In the genomic region with DNA sequence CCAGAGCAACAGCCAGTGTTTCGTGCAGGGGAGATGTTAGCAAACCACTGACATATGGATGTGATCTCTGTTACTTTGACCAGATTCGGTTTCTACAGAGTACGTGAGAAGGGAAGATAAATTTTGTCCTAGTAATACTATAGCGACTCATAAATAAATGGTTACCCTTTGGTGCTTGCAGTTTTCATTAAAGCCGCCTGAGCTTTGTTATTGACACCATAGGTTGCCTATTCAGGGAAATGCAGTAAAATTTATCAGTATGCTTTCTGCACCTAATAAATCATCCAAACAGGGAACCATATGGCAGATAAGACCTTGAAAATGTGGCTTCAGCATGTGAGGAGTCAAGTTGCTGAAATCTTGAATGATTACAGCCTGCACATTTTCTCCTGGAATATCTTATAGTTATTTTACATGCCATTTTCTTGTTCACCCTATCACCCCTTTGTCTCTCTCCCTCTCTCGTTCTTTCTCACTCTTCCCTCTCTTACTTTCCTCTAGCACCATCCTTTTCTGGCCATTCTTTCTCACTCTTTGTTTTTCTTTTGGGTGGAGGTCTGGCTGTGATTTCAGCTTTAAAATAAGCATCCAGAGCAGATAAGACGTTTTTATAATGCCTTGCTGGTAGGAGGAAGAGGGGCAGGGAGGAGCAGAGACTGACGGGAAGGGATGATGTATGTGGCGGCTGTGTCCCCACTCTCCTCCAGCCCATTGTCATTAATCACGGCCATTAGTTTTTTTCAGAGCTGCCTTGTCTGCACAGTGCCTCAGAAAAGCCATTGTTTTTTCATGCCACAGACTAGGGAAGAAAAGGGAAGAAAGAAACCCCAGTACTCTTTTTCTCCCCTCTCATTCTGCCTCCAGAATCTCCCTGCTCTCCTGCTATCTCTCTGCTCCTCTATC, we compare ENCODE assay signal across 12 cellular contexts.
DNase-seq lines count a peak whose midpoint lies in the region; ATAC-seq and TF ChIP-seq lines count a peak whose summit lies in the region.
"Had no signal": no experiment of that assay in that cellular context is flagged by ENCODE, and none has a peak within 500 bp of the region (broad histone marks: within the 10 kb centered on the region; RNA-seq: fewer than 3 reads in every experiment).

No MANE protein-coding gene starts in this region.

- no peaks in the 10 kb centered on the region for H3K27me3 ChIP-seq in Peyer's patch

- peak; percentile 6 for DNase-seq in OCI-M1 (lab: John Stamatoyannopoulos, UW)
- DNase-seq in nephron progenitor cell, result peak; percentile 56
- no peak for DNase-seq in glutamatergic neuron
- no peak for DNase-seq in midbrain (lab: John Stamatoyannopoulos, UW)
- no peak for DNase-seq in Peyer's patch
- DNase-seq: aorta; DMS79 treated with DMSO at 0.1 percent for 48 hours; foreskin fibroblast; stimulated activated naive B cell treated with anti-CD40 and anti-IgM and Interleukin-4, amounts not matched to agents 10 μg/mL and 1 μg/mL and 100 μg/mL, for 72 hours had no signal

- no peak overlapping the region for H3K27ac ChIP-seq in Peyer's patch

- H3K36me3 ChIP-seq in Peyer's patch, result no peaks in the 10 kb centered on the region

- ATAC-seq in GM19025 (IDR thresholded peaks at IDR 0.05; ENCODE audit: low read depth, unreplicated experiment) (peak; percentile 48), HG02973 (IDR thresholded peaks at IDR 0.05; ENCODE audit: unreplicated experiment) (peak; percentile 59), HG03439 (IDR thresholded peaks at IDR 0.05; ENCODE audit: unreplicated experiment) (no peak)

- H3K9me3 Mint-ChIP-seq in nephron progenitor cell (no peaks in the 10 kb centered on the region), glutamatergic neuron (ENCODE audit: unreplicated experiment) (no peaks in the 10 kb centered on the region)

- peaks cover 73% of the 10 kb centered on the region for H3K4me1 Mint-ChIP-seq in nephron progenitor cell
- peaks cover 4% of the 10 kb centered on the region for H3K4me1 Mint-ChIP-seq in glutamatergic neuron (ENCODE audit: low read depth, unreplicated experiment)

- peaks cover 4% of the 10 kb centered on the region for H3K27me3 Mint-ChIP-seq in nephron progenitor cell (ENCODE audit: low read depth, poor library complexity)
- no peaks in the 10 kb centered on the region for H3K27me3 Mint-ChIP-seq in glutamatergic neuron (ENCODE audit: unreplicated experiment)

- TF ChIP-seq POLR2A in Peyer's patch (IDR thresholded peaks at IDR 0.05), result no peak

- H3K4me3 Mint-ChIP-seq in nephron progenitor cell (peak overlapping the region; percentile 39), glutamatergic neuron (ENCODE audit: unreplicated experiment) (no peak overlapping the region)
- H3K4me3 Mint-ChIP-seq: stimulated activated naive B cell treated with anti-CD40 and anti-IgM and Interleukin-4, amounts not matched to agents 10 μg/mL and 1 μg/mL and 100 μg/mL, for 72 hours had no signal

- H3K4me3 ChIP-seq in Peyer's patch, result no peak overlapping the region

- H3K4me1 ChIP-seq in Peyer's patch, result peaks cover 0 to 29% (median 0%) of the 10 kb centered on the region in 4 donors

- no peaks in the 10 kb centered on the region for H3K36me3 Mint-ChIP-seq in nephron progenitor cell (ENCODE audit: low read depth)
- H3K36me3 Mint-ChIP-seq in glutamatergic neuron (ENCODE audit: unreplicated experiment), result no peaks in the 10 kb centered on the region
- H3K36me3 Mint-ChIP-seq: stimulated activated naive B cell treated with anti-CD40 and anti-IgM and Interleukin-4, amounts not matched to agents 10 μg/mL and 1 μg/mL and 100 μg/mL, for 72 hours had no signal

- TF ChIP-seq CTCF in nephron progenitor cell (IDR thresholded peaks at IDR 0.05), result no peak
- TF ChIP-seq CTCF in glutamatergic neuron (IDR thresholded peaks at IDR 0.05; ENCODE audit: partially characterized antibody, unreplicated experiment), result no peak
- TF ChIP-seq CTCF in Peyer's patch (IDR thresholded peaks at IDR 0.05), result no peak

- H3K27ac Mint-ChIP-seq in nephron progenitor cell, result peak overlapping the region; percentile 98
- H3K27ac Mint-ChIP-seq in glutamatergic neuron (ENCODE audit: unreplicated experiment), result no peak overlapping the region

- H3K9me3 ChIP-seq in Peyer's patch, result no peaks in the 10 kb centered on the region

Comparison
In these comparisons a context has a peak if more than half of its experiments do, and no peak if none do; other contexts are left out.
1. DNase-seq: peak in OCI-M1 (single experiment) and nephron progenitor cell (single experiment); none in glutamatergic neuron (single experiment), midbrain (single experiment) and Peyer's patch (0 of 3).